ENCODE assay signal across 15 cellular contexts in the genomic region with DNA sequence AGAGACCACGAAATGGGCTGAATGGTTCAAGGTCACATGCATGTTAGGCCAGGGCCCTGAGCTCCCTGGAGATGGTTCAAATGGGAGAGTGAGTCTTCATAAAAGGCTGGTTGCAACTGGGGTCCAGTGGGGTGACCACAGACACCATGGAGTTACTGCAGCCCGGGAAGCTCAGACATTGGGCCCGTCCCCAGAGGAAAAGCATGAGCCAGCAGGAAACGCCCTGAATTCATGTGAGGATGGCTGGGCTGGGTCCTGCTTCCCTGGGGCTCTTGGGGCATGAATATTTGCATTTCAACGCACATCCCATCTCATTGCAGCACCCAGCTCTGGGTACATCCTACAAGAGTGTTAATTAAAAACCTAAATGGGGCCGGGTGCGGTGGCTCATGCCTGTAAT.
DNase-seq lines count a peak whose midpoint lies in the region; ATAC-seq and TF ChIP-seq lines count a peak whose summit lies in the region.
"Had no signal": no experiment of that assay in that cellular context is flagged by ENCODE, and none has a peak within 500 bp of the region (broad histone marks: within the 10 kb centered on the region; RNA-seq: fewer than 3 reads in every experiment).

No MANE protein-coding gene starts in this region.

- H3K9me3 ChIP-seq in neuronal stem cell (replicated peaks in 1 of 2; ENCODE audit: control insufficient read depth in 2 of 2, insufficient read depth in 1 of 2, low read depth in 1 of 2, low read length in 2 of 2), result peaks cover 0 to 8% of the 10 kb centered on the region in 2 donors
- no peaks in the 10 kb centered on the region for H3K9me3 ChIP-seq in upper lobe of right lung
- peaks cover 0 to 20% (median 3%) of the 10 kb centered on the region in 4 donors for H3K9me3 ChIP-seq in upper lobe of left lung
- H3K9me3 ChIP-seq: BE2C, Caco-2 had no signal

- H4K91ac ChIP-seq in neuronal stem cell (ENCODE audit: low read depth, low read length, poor library complexity), result no peak overlapping the region

- H3K4me1 Mint-ChIP-seq in CD14-positive monocyte, result no peaks in the 10 kb centered on the region
- no peaks in the 10 kb centered on the region for H3K4me1 Mint-ChIP-seq in chondrocyte (ENCODE audit: low read depth)
- no peaks in the 10 kb centered on the region for H3K4me1 Mint-ChIP-seq in activated CD4-positive, alpha-beta T cell treated with anti-CD3 and anti-CD28 coated beads for 36 hours
- H3K4me1 Mint-ChIP-seq: GM23338 had no signal

- H3K36me3 ChIP-seq in neuronal stem cell (replicated peaks in 1 of 2; ENCODE audit: control insufficient read depth in 2 of 2, insufficient read depth in 2 of 2, low read length in 2 of 2) (peaks cover 0 to 2% of the 10 kb centered on the region in 2 donors), upper lobe of right lung (no peaks in the 10 kb centered on the region), upper lobe of left lung (no peaks in the 10 kb centered on the region)
- H3K36me3 ChIP-seq: BE2C had no signal

- H2AFZ ChIP-seq in neuronal stem cell (ENCODE audit: low read length), result no peak overlapping the region
- H2AFZ ChIP-seq: GM23338 had no signal

- H3K27me3 ChIP-seq in neuronal stem cell (ENCODE audit: control insufficient read depth in 3 of 3, insufficient read depth in 3 of 3, low read depth in 1 of 3, low read length in 3 of 3), result no peaks in the 10 kb centered on the region
- no peaks in the 10 kb centered on the region for H3K27me3 ChIP-seq in upper lobe of right lung
- H3K27me3 ChIP-seq in upper lobe of left lung, result no peaks in the 10 kb centered on the region
- H3K27me3 ChIP-seq: BE2C had no signal

- no peak overlapping the region for H3K4ac ChIP-seq in neuronal stem cell (ENCODE audit: low read length)

- peak overlapping the region; percentile 64 for H3K18ac ChIP-seq in neuronal stem cell (ENCODE audit: low read length)

- no peak overlapping the region for H2BK12ac ChIP-seq in neuronal stem cell (ENCODE audit: low read length)

- H3K27ac Mint-ChIP-seq in CD14-positive monocyte (no peak overlapping the region), chondrocyte (ENCODE audit: unreplicated experiment) (no peak overlapping the region)
- no peak overlapping the region for H3K27ac Mint-ChIP-seq in activated CD4-positive, alpha-beta T cell treated with anti-CD3 and anti-CD28 coated beads for 36 hours
- H3K27ac Mint-ChIP-seq: CD4-positive, alpha-beta T cell; GM23338 had no signal

- H2BK120ac ChIP-seq in neuronal stem cell (ENCODE audit: low read depth, low read length), result no peak overlapping the region

- no peak overlapping the region for H2BK15ac ChIP-seq in neuronal stem cell (ENCODE audit: low read length)

- peaks cover 0 to 5% (median 0%) of the 10 kb centered on the region in 3 donors for H3K27me3 Mint-ChIP-seq in CD14-positive monocyte (ENCODE audit: low read depth in 3 of 3)
- no peaks in the 10 kb centered on the region for H3K27me3 Mint-ChIP-seq in chondrocyte (ENCODE audit: low read depth)
- no peaks in the 10 kb centered on the region for H3K27me3 Mint-ChIP-seq in activated CD4-positive, alpha-beta T cell treated with anti-CD3 and anti-CD28 coated beads for 36 hours
- H3K27me3 Mint-ChIP-seq: CD4-positive, alpha-beta T cell had no signal

- no peak overlapping the region for H4K8ac ChIP-seq in neuronal stem cell (ENCODE audit: low read depth, low read length)

- no peak for TF ChIP-seq POLR2A in upper lobe of left lung (IDR thresholded peaks at IDR 0.05)

- ATAC-seq in upper lobe of right lung, result no peak
- no peak for ATAC-seq in upper lobe of left lung (ENCODE audit: low FRiP score in 2 of 2)
- no peak for ATAC-seq in activated CD4-positive, alpha-beta T cell treated with anti-CD3 and anti-CD28 coated beads for 36 hours
- ATAC-seq: GM23338, HepG2 had no signal

- H3K4me3 ChIP-seq in neuronal stem cell (ENCODE audit: low read length in 2 of 2) (no peak overlapping the region), upper lobe of right lung (no peak overlapping the region), upper lobe of left lung (no peak overlapping the region)
- H3K4me3 ChIP-seq: GM23338 had no signal

- peak; percentile 9 for DNase-seq in CD14-positive monocyte (ENCODE audit: low spot score)
- peak; percentile 54 for DNase-seq in chondrocyte (ENCODE audit: low spot score)
- DNase-seq in neuronal stem cell (ENCODE audit: low spot score), result no peak
- peak; percentile 38 for DNase-seq in upper lobe of right lung
- DNase-seq in activated CD4-positive, alpha-beta T cell treated with anti-CD3 and anti-CD28 coated beads, Interleukin-2, amount 50 U/mL, for 48 hours, result no peak
- no peak for DNase-seq in upper lobe of left lung
- DNase-seq in activated CD4-positive, alpha-beta T cell treated with anti-CD3 and anti-CD28 coated beads for 36 hours, result no peak
- DNase-seq: ACHN; BE2C; C1 segment of cervical spinal cord; Caco-2; CD4-positive, alpha-beta T cell; HCEC 1CT had no signal

- no peaks in the 10 kb centered on the region for H3K79me1 ChIP-seq in neuronal stem cell (ENCODE audit: low read depth, low read length)

- H3K4me1 ChIP-seq in neuronal stem cell (ENCODE audit: control insufficient read depth in 2 of 2, insufficient read depth in 1 of 2, low read depth in 1 of 2, low read length in 2 of 2) (no peaks in the 10 kb centered on the region), upper lobe of right lung (no peaks in the 10 kb centered on the region), upper lobe of left lung (no peaks in the 10 kb centered on the region)
- H3K4me1 ChIP-seq: BE2C, Caco-2 had no signal

- H2BK5ac ChIP-seq in neuronal stem cell (ENCODE audit: low read length), result peak overlapping the region; percentile 35

- no peak for TF ChIP-seq EP300 in upper lobe of left lung (IDR thresholded peaks at IDR 0.05)

- intact Hi-C loops in CD14-positive monocyte (cut with micrococcal nuclease), result no loop called here
- intact Hi-C loops in upper lobe of right lung (cut with DNase I), result no loop called here
- intact Hi-C loops in activated CD4-positive, alpha-beta T cell treated with anti-CD3 and anti-CD28 coated beads for 36 hours (cut with DNase I, micrococcal nuclease), result no loop called here

- H3K9me3 Mint-ChIP-seq in CD14-positive monocyte, result peaks cover 11 to 39% (median 20%) of the 10 kb centered on the region in 7 donors
- peaks cover 40% of the 10 kb centered on the region for H3K9me3 Mint-ChIP-seq in chondrocyte (ENCODE audit: low read depth)
- H3K9me3 Mint-ChIP-seq in activated CD4-positive, alpha-beta T cell treated with anti-CD3 and anti-CD28 coated beads for 36 hours (ENCODE audit: low read depth), result peaks cover 3% of the 10 kb centered on the region
- H3K9me3 Mint-ChIP-seq: CD4-positive, alpha-beta T cell had no signal

- TF ChIP-seq CTCF in CD14-positive monocyte (IDR thresholded peaks at IDR 0.05) (no peak), chondrocyte (IDR thresholded peaks at IDR 0.05) (no peak), upper lobe of right lung (IDR thresholded peaks at IDR 0.05) (no peak), upper lobe of left lung (IDR thresholded peaks at IDR 0.05) (no peak)

- POLR2A ChIA-PET in activated CD4-positive, alpha-beta T cell treated with anti-CD3 and anti-CD28 coated beads for 36 hours (lab: Charles Lee), result no interaction called here

- H3K23ac ChIP-seq in neuronal stem cell (ENCODE audit: low read depth, low read length, poor library complexity), result no peak overlapping the region

- WGBS in neuronal stem cell (ENCODE audit: extremely low coverage in 2 of 2, insufficient read length in 2 of 2, insufficient replicate concordance in 1 of 2), 2 donors, result no CpG with 5 or more reads among the region's 7 CpGs
- whole genome bisulfite sequencing in upper lobe of left lung, 2 donors, result 66 to 68% methylated on average over 5 to 7 of the region's 7 CpGs

- CTCF ChIA-PET in activated CD4-positive, alpha-beta T cell treated with anti-CD3 and anti-CD28 coated beads for 36 hours (lab: Charles Lee), result no interaction called here

- H3K4me3 Mint-ChIP-seq in CD14-positive monocyte (no peak overlapping the region), chondrocyte (ENCODE audit: unreplicated experiment) (no peak overlapping the region)
- H3K4me3 Mint-ChIP-seq in activated CD4-positive, alpha-beta T cell treated with anti-CD3 and anti-CD28 coated beads for 36 hours, result no peak overlapping the region
- H3K4me3 Mint-ChIP-seq: CD4-positive, alpha-beta T cell; GM23338 had no signal

- H3K27ac ChIP-seq in neuronal stem cell (replicated peaks; ENCODE audit: low read length), result no peak overlapping the region
- H3K27ac ChIP-seq in upper lobe of right lung, result no peak overlapping the region
- no peak overlapping the region for H3K27ac ChIP-seq in upper lobe of left lung

- H2AK5ac ChIP-seq in neuronal stem cell (ENCODE audit: low read depth, low read length), result no peak overlapping the region

- H3K36me3 Mint-ChIP-seq in CD14-positive monocyte (no peaks in the 10 kb centered on the region), chondrocyte (ENCODE audit: low read depth) (peaks cover 3% of the 10 kb centered on the region)
- no peaks in the 10 kb centered on the region for H3K36me3 Mint-ChIP-seq in activated CD4-positive, alpha-beta T cell treated with anti-CD3 and anti-CD28 coated beads for 36 hours (ENCODE audit: low read depth)

- H3K9ac ChIP-seq in neuronal stem cell (ENCODE audit: low read depth, low read length, poor library complexity), result no peak overlapping the region

- H3K4me2 ChIP-seq in neuronal stem cell (ENCODE audit: insufficient read depth, low read length, poor library complexity, severe bottlenecking), result no peak overlapping the region
- H3K4me2 ChIP-seq: GM23338 had no signal

- H3K14ac ChIP-seq in neuronal stem cell (ENCODE audit: low read length), result no peak overlapping the region

Comparison
In these comparisons a context has a peak if more than half of its experiments do, and no peak if none do; other contexts are left out.
1. DNase-seq: peak in CD14-positive monocyte (single experiment), chondrocyte (single experiment) and upper lobe of right lung (single experiment); none in neuronal stem cell (single experiment), activated CD4-positive, alpha-beta T cell treated with anti-CD3 and anti-CD28 coated beads, Interleukin-2, amount 50 U/mL, for 48 hours (0 of 2), upper lobe of left lung (0 of 2) and activated CD4-positive, alpha-beta T cell treated with anti-CD3 and anti-CD28 coated beads for 36 hours (single experiment).